15 cellular contexts compared by ENCODE assay signal in the genomic region with DNA sequence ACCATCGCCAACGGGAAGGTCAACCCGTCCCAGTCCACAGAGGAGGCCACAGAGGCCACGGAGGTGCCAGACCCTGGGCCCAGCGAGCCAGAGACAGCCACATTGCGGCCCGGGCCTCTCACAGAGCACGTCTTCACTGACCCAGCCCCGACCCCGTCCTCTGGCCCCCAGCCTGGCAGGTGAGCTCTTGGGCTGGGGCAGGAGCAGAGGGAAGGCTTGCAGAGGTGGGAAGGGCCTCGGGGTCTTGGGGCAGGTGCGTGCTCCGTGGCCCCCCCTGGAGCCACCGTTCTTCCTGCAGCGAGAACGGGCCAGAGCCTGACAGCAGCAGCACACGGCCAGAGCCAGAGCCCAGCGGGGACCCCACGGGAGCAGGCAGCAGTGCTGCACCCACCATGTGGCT. TPM values are rescaled to one million over a fixed set of nuclear protein-coding genes. Genes with fewer than 3 reads are reported as not detected.
A peak's percentile ranks its signal among the peaks of the same experiment; 100 is the strongest.
DNase-seq lines count a peak whose midpoint lies in the region; ATAC-seq, FAIRE-seq and TF ChIP-seq lines count a peak whose summit lies in the region.
"Had no signal": no experiment of that assay in that cellular context is flagged by ENCODE, and none has a peak within 500 bp of the region (broad histone marks: within the 10 kb centered on the region; RNA-seq: fewer than 3 reads in every experiment).

No MANE protein-coding gene starts in this region.

- no peak overlapping the region for H2BK120ac ChIP-seq in neuronal stem cell (ENCODE audit: low read depth, low read length)

- H3K9me3 ChIP-seq in CD4-positive, alpha-beta T cell (ENCODE audit: control insufficient read depth, low read length), result no peaks in the 10 kb centered on the region
- H3K9me3 ChIP-seq in GM12878 (replicated peaks; ENCODE audit: control insufficient read depth, insufficient read depth, low read length), result no peaks in the 10 kb centered on the region
- H3K9me3 ChIP-seq in neuronal stem cell (replicated peaks in 1 of 2; ENCODE audit: control insufficient read depth in 2 of 2, insufficient read depth in 1 of 2, low read depth in 1 of 2, low read length in 2 of 2), result no peaks in the 10 kb centered on the region
- no peaks in the 10 kb centered on the region for H3K9me3 ChIP-seq in upper lobe of right lung
- H3K9me3 ChIP-seq: A549, Caco-2, HAP-1 had no signal

- no peak overlapping the region for H3K27ac Mint-ChIP-seq in CD4-positive, alpha-beta T cell

- H2AFZ ChIP-seq in GM12878 (ENCODE audit: control insufficient read depth, low read depth, low read length) (no peak overlapping the region), neuronal stem cell (ENCODE audit: low read length) (no peak overlapping the region)

- no peak overlapping the region for H3K27ac ChIP-seq in CD4-positive, alpha-beta T cell (ENCODE audit: low read depth, low read length)
- no peak overlapping the region for H3K27ac ChIP-seq in GM12878 (ENCODE audit: control insufficient read depth, insufficient read depth)
- no peak overlapping the region for H3K27ac ChIP-seq in neuronal stem cell (replicated peaks; ENCODE audit: low read length)
- no peak overlapping the region for H3K27ac ChIP-seq in upper lobe of right lung
- H3K27ac ChIP-seq: A549 had no signal

- BruUV-seq in GM12878 (replicated peaks; lab: Mats Ljungman, UMichigan), result TSS peak; percentile 43

- no peak overlapping the region for H3K23ac ChIP-seq in neuronal stem cell (ENCODE audit: low read depth, low read length, poor library complexity)

- TF ChIP-seq POLR2A in GM12878 (IDR thresholded peaks at IDR 0.05; ENCODE audit: low read depth, low read length), result peak; percentile 6; the same call in 1 of the 2 replicates

- no peak for TF ChIP-seq EP300 in GM12878 (IDR thresholded peaks at IDR 0.05; ENCODE audit: borderline replicate concordance in 1 of 2, control insufficient read depth in 1 of 2, low read depth in 2 of 2, low read length in 2 of 2)

- H2BK12ac ChIP-seq in neuronal stem cell (ENCODE audit: low read length), result peak overlapping the region; percentile 41

- H2AK5ac ChIP-seq in neuronal stem cell (ENCODE audit: low read depth, low read length), result no peak overlapping the region

- H3K4me3 Mint-ChIP-seq in CD4-positive, alpha-beta T cell, result peak overlapping the region; percentile 4
- H3K4me3 Mint-ChIP-seq: CD14-positive monocyte; CD8-positive, alpha-beta memory T cell had no signal

- 98% methylated on average over 14 of the region's 19 CpGs for WGBS in GM12878 (ENCODE audit: insufficient coverage, insufficient replicate concordance, low lambda C conversion rate, missing lambda C conversion rate)
- WGBS in neuronal stem cell (ENCODE audit: extremely low coverage in 2 of 2, insufficient read length in 2 of 2, insufficient replicate concordance in 1 of 2), 2 donors, result no CpG with 5 or more reads among the region's 19 CpGs

- intact Hi-C loops in CD4-positive, alpha-beta T cell (cut with DNase I, micrococcal nuclease), result loop anchor here in 1 of 2 experiments (5.0 kb wide), 1 partner anchor 176 kb away; the partner anchor contains the start of gene MSRB1
- intact Hi-C loops in GM12878 (cut with micrococcal nuclease; ENCODE audit: unreplicated experiment), result no loop called here
- intact Hi-C loops in upper lobe of right lung (cut with DNase I), result no loop called here

- H2BK5ac ChIP-seq in neuronal stem cell (ENCODE audit: low read length), result no peak overlapping the region

- POLR2A ChIA-PET in CD4-positive, alpha-beta T cell (lab: Charles Lee), result no interaction called here
- POLR2A ChIA-PET in GM12878 (lab: Charles Lee), result interaction anchor here (0.5 kb wide), 1 partner anchor 169 kb away, joined by 3 read pairs; no protein-coding TSS in a partner anchor

- H3K18ac ChIP-seq in neuronal stem cell (ENCODE audit: low read length), result no peak overlapping the region

- H3K14ac ChIP-seq in neuronal stem cell (ENCODE audit: low read length), result no peak overlapping the region

- TF ChIP-seq RAD21 in GM12878 (IDR thresholded peaks at IDR 0.05; ENCODE audit: insufficient read depth, low read depth, low read length), result no peak

- DNase-seq in CD4-positive, alpha-beta T cell, result no peak
- DNase-seq in GM12878 (ENCODE audit: low read depth, low spot score) (no peak), neuronal stem cell (ENCODE audit: low spot score) (no peak), upper lobe of right lung (no peak), iPS-NIHi11 (ENCODE audit: low spot score) (no peak)
- DNase-seq: Caco-2; CD8-positive, alpha-beta memory T cell; DND-41; GDM1 had no signal

- H4K91ac ChIP-seq in neuronal stem cell (ENCODE audit: low read depth, low read length, poor library complexity), result no peak overlapping the region

- H3K27me3 Mint-ChIP-seq in CD4-positive, alpha-beta T cell, result no peaks in the 10 kb centered on the region
- H3K27me3 Mint-ChIP-seq: CD8-positive, alpha-beta memory T cell; IgD-negative memory B cell had no signal

- SMC1A ChIA-PET in GM12878 (lab: Charles Lee; ENCODE audit: uncharacterized antibody, unreplicated experiment), result no interaction called here

- no peak overlapping the region for H3K4me2 ChIP-seq in GM12878 (ENCODE audit: control insufficient read depth, insufficient read depth)
- H3K4me2 ChIP-seq in neuronal stem cell (ENCODE audit: insufficient read depth, low read length, poor library complexity, severe bottlenecking), result no peak overlapping the region
- H3K4me2 ChIP-seq: A549 had no signal

- ATAC-seq in CD4-positive, alpha-beta T cell (ENCODE audit: poor library complexity), result no peak
- no peak for ATAC-seq in GM12878
- no peak for ATAC-seq in upper lobe of right lung
- ATAC-seq: A549 had no signal

- H3K9me3 Mint-ChIP-seq in CD4-positive, alpha-beta T cell, result no peaks in the 10 kb centered on the region
- H3K9me3 Mint-ChIP-seq: CD8-positive, alpha-beta memory T cell; IgD-negative memory B cell had no signal

- H3K79me1 ChIP-seq in neuronal stem cell (ENCODE audit: low read depth, low read length), result peaks cover 5% of the 10 kb centered on the region

- no peak overlapping the region for H3K4ac ChIP-seq in neuronal stem cell (ENCODE audit: low read length)

- H2BK15ac ChIP-seq in neuronal stem cell (ENCODE audit: low read length), result no peak overlapping the region

- H4K20me1 ChIP-seq in GM12878 (ENCODE audit: control insufficient read depth, insufficient read depth), result no peaks in the 10 kb centered on the region

- peaks cover 0 to 27% of the 10 kb centered on the region in 2 experiments; a peak in 3 of 4 replicates for H3K36me3 ChIP-seq in GM12878 (ENCODE audit: control insufficient read depth in 2 of 2, insufficient read depth in 2 of 2, low read length in 1 of 2)
- peaks cover 43 to 87% of the 10 kb centered on the region in 2 donors for H3K36me3 ChIP-seq in neuronal stem cell (replicated peaks in 1 of 2; ENCODE audit: control insufficient read depth in 2 of 2, insufficient read depth in 2 of 2, low read length in 2 of 2)
- peaks cover 58% of the 10 kb centered on the region for H3K36me3 ChIP-seq in upper lobe of right lung

- peak overlapping the region; percentile 43 for H4K8ac ChIP-seq in neuronal stem cell (ENCODE audit: low read depth, low read length)

- in situ Hi-C loops in GM12878 (cut with MboI), result no loop called here

- CTCF ChIA-PET in CD4-positive, alpha-beta T cell (lab: Charles Lee), result no interaction called here
- CTCF ChIA-PET in GM12878 (lab: Yijun Ruan, JAX), result no interaction called here

- peaks cover 10% of the 10 kb centered on the region for H3K79me2 ChIP-seq in GM12878 (ENCODE audit: control insufficient read depth, insufficient read depth, low read length)

- peaks cover 5% of the 10 kb centered on the region for H3K4me1 Mint-ChIP-seq in CD4-positive, alpha-beta T cell (ENCODE audit: low read depth)

- TF ChIP-seq CTCF in CD4-positive, alpha-beta T cell (IDR thresholded peaks at IDR 0.05), result no peak
- TF ChIP-seq CTCF in GM12878 (IDR thresholded peaks at IDR 0.05 in 2 of 3, conservative IDR thresholded peaks at IDR 0.05 in 1 of 3; ENCODE audit: control insufficient read depth in 2 of 3, extremely low read depth in 1 of 3, insufficient read depth in 1 of 3, low read depth in 3 of 3, low read length in 3 of 3) (no peak), upper lobe of right lung (IDR thresholded peaks at IDR 0.05) (no peak)

- H3K36me3 Mint-ChIP-seq in CD4-positive, alpha-beta T cell (ENCODE audit: low read depth), result peaks cover 33% of the 10 kb centered on the region

- H3K9ac ChIP-seq in GM12878 (ENCODE audit: control insufficient read depth, insufficient read depth, low read length), result no peak overlapping the region
- H3K9ac ChIP-seq in neuronal stem cell (ENCODE audit: low read depth, low read length, poor library complexity), result peak overlapping the region; percentile 70

- H3K27me3 ChIP-seq in CD4-positive, alpha-beta T cell (ENCODE audit: control insufficient read depth, insufficient read depth, low read length), result no peaks in the 10 kb centered on the region
- H3K27me3 ChIP-seq in GM12878 (replicated peaks in 1 of 2; ENCODE audit: control insufficient read depth in 2 of 2, insufficient read depth in 2 of 2, low read length in 1 of 2) (no peaks in the 10 kb centered on the region), neuronal stem cell (ENCODE audit: control insufficient read depth in 3 of 3, insufficient read depth in 3 of 3, low read depth in 1 of 3, low read length in 3 of 3) (no peaks in the 10 kb centered on the region), upper lobe of right lung (no peaks in the 10 kb centered on the region)

- H3K4me1 ChIP-seq in GM12878 (ENCODE audit: control insufficient read depth, insufficient read depth, low read length) (peaks cover 4% of the 10 kb centered on the region), neuronal stem cell (ENCODE audit: control insufficient read depth in 2 of 2, insufficient read depth in 1 of 2, low read depth in 1 of 2, low read length in 2 of 2) (peaks cover 0 to 14% of the 10 kb centered on the region in 2 donors), upper lobe of right lung (peaks cover 10% of the 10 kb centered on the region)
- H3K4me1 ChIP-seq: Caco-2 had no signal

- no peak for FAIRE-seq in GM12878 (lab: Jason Lieb, UNC)
- FAIRE-seq: A549, GM19239, H1 had no signal

- H3K4me3 ChIP-seq in GM12878 (no peak overlapping the region), neuronal stem cell (ENCODE audit: low read length in 2 of 2) (no peak overlapping the region), upper lobe of right lung (no peak overlapping the region)
- H3K4me3 ChIP-seq: A549, HAP-1 had no signal

- RAD21 ChIA-PET in GM12878 (lab: Charles Lee; ENCODE audit: unreplicated experiment), result no interaction called here

RNA-seq across cellular contexts. Expression of gene NME3, which starts 5.1 kb away (rescaled TPM):
- total RNA-seq in CD4-positive, alpha-beta T cell, result 10 to 100 TPM; 46.2 to 54.2 TPM
- total RNA-seq in GM12878 (2013; cell fraction: nucleolus; rRNA removed), result 32.8 and 43.7 TPM in 2 replicates
- 49.8 and 55.5 TPM in 2 replicates for total RNA-seq in GM12878 (2014; rRNA removed)
- 4.3 and 5.2 TPM in 2 replicates for total RNA-seq in GM12878 (2014; rRNA removed; fragmentation: Illumina TruSeq; extraction: Trizol)
- 46.7 and 47.7 TPM in 2 replicates for total RNA-seq in GM12878 (2021)
- 10.7 TPM for polyA plus RNA-seq in GM12878 (2011; ENCODE audit: low read depth)
- 5.1 and 13.6 TPM in 2 replicates for polyA plus RNA-seq in GM12878 (2011; rRNA removed)
- 28.1 and 60.3 TPM in 2 replicates for polyA plus RNA-seq in GM12878 (2011; cell fraction: cytosol; rRNA removed)
- polyA plus RNA-seq in GM12878 (2011; cell fraction: nucleus; rRNA removed), result 143 and 144 TPM in 2 replicates
- 44.8 and 49.8 TPM in 2 replicates for polyA plus RNA-seq in GM12878 (2012)
- polyA plus RNA-seq in GM12878 (2014; fragmentation: Illumina TruSeq; extraction: Trizol), result 0.81 TPM in 1 of 2 replicates, not detected in the other
- polyA plus RNA-seq in GM12878 (2014; fragmentation: Nextera tagmentation; extraction: Ambion mirVana), result 1 to 10 TPM in 1 of 2 experiments, under 1 TPM in 1; 0.61 to 4.6 TPM
- polyA plus RNA-seq in GM12878 (2014; rRNA removed), result 51.7 and 63.4 TPM in 2 replicates
- 10 to 100 TPM; 39.5 to 41.1 TPM for polyA plus RNA-seq in GM12878 (2016; fragmentation: Nextera tagmentation; extraction: Ambion mirVana)
- 1.2 and 7.4 TPM in 2 replicates for polyA minus RNA-seq in GM12878 (2011; rRNA and poly(A)+ RNA removed)
- polyA minus RNA-seq in GM12878 (2011; cell fraction: cytosol; rRNA and poly(A)+ RNA removed), result 2.3 and 5.2 TPM in 2 replicates
- polyA minus RNA-seq in GM12878 (2011; cell fraction: nucleus; rRNA and poly(A)+ RNA removed), result 22.5 and 26.6 TPM in 2 replicates
- 38.5 TPM for polyA plus RNA-seq in neuronal stem cell (2013, experiment 1 of 2)
- polyA plus RNA-seq in neuronal stem cell (2013, experiment 2 of 2), result 35.4 TPM
- 67.2 TPM for total RNA-seq in upper lobe of right lung

RNA-seq across cellular contexts. Expression of gene EME2, which starts 6.4 kb away (rescaled TPM):
- 10 to 100 TPM; 28.6 to 30.8 TPM for total RNA-seq in CD4-positive, alpha-beta T cell
- 54.8 and 65.8 TPM in 2 replicates for total RNA-seq in GM12878 (2013; cell fraction: nucleolus; rRNA removed)
- total RNA-seq in GM12878 (2014; rRNA removed) (6.2 and 9.5 TPM in 2 replicates), GM12878 (2014; rRNA removed; fragmentation: Illumina TruSeq; extraction: Trizol) (1.4 and 2.1 TPM in 2 replicates), GM12878 (2021) (15.8 and 16.9 TPM in 2 replicates), upper lobe of right lung (19.2 TPM)
- 5.6 TPM for polyA plus RNA-seq in GM12878 (2011; ENCODE audit: low read depth)
- polyA plus RNA-seq in GM12878 (2011; rRNA removed) (2.8 and 4.7 TPM in 2 replicates), GM12878 (2014; fragmentation: Illumina TruSeq; extraction: Trizol) (0.79 and 2.1 TPM in 2 replicates), GM12878 (2014; fragmentation: Nextera tagmentation; extraction: Ambion mirVana) (under 1 TPM; 0.29 to 0.80 TPM), GM12878 (2014; rRNA removed) (13.3 and 16.2 TPM in 2 replicates), GM12878 (2016; fragmentation: Nextera tagmentation; extraction: Ambion mirVana) (1 to 10 TPM; 3.4 to 4.7 TPM)
- 3.5 and 7.9 TPM in 2 replicates for polyA plus RNA-seq in GM12878 (2011; cell fraction: cytosol; rRNA removed)
- 152 and 178 TPM in 2 replicates for polyA plus RNA-seq in GM12878 (2011; cell fraction: nucleus; rRNA removed)
- polyA plus RNA-seq in GM12878 (2012), result 10.3 and 11.2 TPM in 2 replicates
- polyA minus RNA-seq in GM12878 (2011; rRNA and poly(A)+ RNA removed), result 1.6 and 5.0 TPM in 2 replicates
- 1.7 and 2.6 TPM in 2 replicates for polyA minus RNA-seq in GM12878 (2011; cell fraction: cytosol; rRNA and poly(A)+ RNA removed)
- polyA minus RNA-seq in GM12878 (2011; cell fraction: nucleus; rRNA and poly(A)+ RNA removed), result 18.6 and 28.8 TPM in 2 replicates
- 3.6 TPM for polyA plus RNA-seq in neuronal stem cell (2013, experiment 1 of 2)
- 3.3 TPM for polyA plus RNA-seq in neuronal stem cell (2013, experiment 2 of 2)

RNA-seq across cellular contexts. Expression of gene MRPS34, which starts 6.7 kb away (rescaled TPM):
- total RNA-seq in CD4-positive, alpha-beta T cell, result 10 to 100 TPM; 25.5 to 26.9 TPM
- total RNA-seq in GM12878 (2013; cell fraction: nucleolus; rRNA removed), result 26.9 and 32.5 TPM in 2 replicates
- total RNA-seq in GM12878 (2014; rRNA removed), result 144 and 185 TPM in 2 replicates
- total RNA-seq in GM12878 (2014; rRNA removed; fragmentation: Illumina TruSeq; extraction: Trizol), result 92.3 and 109 TPM in 2 replicates
- 184 and 190 TPM in 2 replicates for total RNA-seq in GM12878 (2021)
- polyA plus RNA-seq in GM12878 (2011; ENCODE audit: low read depth), result 24.8 TPM
- 62.8 and 99.3 TPM in 2 replicates for polyA plus RNA-seq in GM12878 (2011; rRNA removed)
- 130 and 176 TPM in 2 replicates for polyA plus RNA-seq in GM12878 (2011; cell fraction: cytosol; rRNA removed)
- polyA plus RNA-seq in GM12878 (2011; cell fraction: nucleus; rRNA removed), result 107 and 127 TPM in 2 replicates
- 75.1 and 85.8 TPM in 2 replicates for polyA plus RNA-seq in GM12878 (2012)
- 18.2 and 56.0 TPM in 2 replicates for polyA plus RNA-seq in GM12878 (2014; fragmentation: Illumina TruSeq; extraction: Trizol)
- 10 to 100 TPM in 1 of 2 experiments, 1 to 10 TPM in 1; 3.6 to 17.9 TPM for polyA plus RNA-seq in GM12878 (2014; fragmentation: Nextera tagmentation; extraction: Ambion mirVana)
- 189 and 209 TPM in 2 replicates for polyA plus RNA-seq in GM12878 (2014; rRNA removed)
- polyA plus RNA-seq in GM12878 (2016; fragmentation: Nextera tagmentation; extraction: Ambion mirVana), result 100 to 1,000 TPM; 265 to 285 TPM
- 31.2 and 42.9 TPM in 2 replicates for polyA minus RNA-seq in GM12878 (2011; rRNA and poly(A)+ RNA removed)
- 29.7 and 32.3 TPM in 2 replicates for polyA minus RNA-seq in GM12878 (2011; cell fraction: cytosol; rRNA and poly(A)+ RNA removed)
- 22.8 and 37.4 TPM in 2 replicates for polyA minus RNA-seq in GM12878 (2011; cell fraction: nucleus; rRNA and poly(A)+ RNA removed)
- 108 TPM for polyA plus RNA-seq in neuronal stem cell (2013, experiment 1 of 2)
- polyA plus RNA-seq in neuronal stem cell (2013, experiment 2 of 2), result 110 TPM
- total RNA-seq in upper lobe of right lung, result 62.7 TPM

RNA-seq across cellular contexts. Expression of gene SPSB3, which starts 16.1 kb away (rescaled TPM):
- total RNA-seq in CD4-positive, alpha-beta T cell, result 10 to 100 TPM; 86.3 to 87.6 TPM
- 28.8 and 39.6 TPM in 2 replicates for total RNA-seq in GM12878 (2013; cell fraction: nucleolus; rRNA removed)
- total RNA-seq in GM12878 (2014; rRNA removed), result 22.2 and 26.2 TPM in 2 replicates
- 4.4 and 5.5 TPM in 2 replicates for total RNA-seq in GM12878 (2014; rRNA removed; fragmentation: Illumina TruSeq; extraction: Trizol)
- 18.3 and 18.5 TPM in 2 replicates for total RNA-seq in GM12878 (2021)
- polyA plus RNA-seq in GM12878 (2011; ENCODE audit: low read depth), result 6.5 TPM
- 4.7 and 9.7 TPM in 2 replicates for polyA plus RNA-seq in GM12878 (2011; rRNA removed)
- 18.5 and 28.3 TPM in 2 replicates for polyA plus RNA-seq in GM12878 (2011; cell fraction: cytosol; rRNA removed)
- 87.6 and 94.0 TPM in 2 replicates for polyA plus RNA-seq in GM12878 (2011; cell fraction: nucleus; rRNA removed)
- polyA plus RNA-seq in GM12878 (2012), result 19.6 and 21.3 TPM in 2 replicates
- polyA plus RNA-seq in GM12878 (2014; fragmentation: Illumina TruSeq; extraction: Trizol), result 0.97 and 2.8 TPM in 2 replicates
- polyA plus RNA-seq in GM12878 (2014; fragmentation: Nextera tagmentation; extraction: Ambion mirVana), result 1 to 10 TPM in 1 of 2 experiments, under 1 TPM in 1; 0.31 to 1.5 TPM
- 26.9 and 32.4 TPM in 2 replicates for polyA plus RNA-seq in GM12878 (2014; rRNA removed)
- polyA plus RNA-seq in GM12878 (2016; fragmentation: Nextera tagmentation; extraction: Ambion mirVana), result 10 to 100 TPM; 25.3 to 26.1 TPM
- 5.9 and 9.0 TPM in 2 replicates for polyA minus RNA-seq in GM12878 (2011; rRNA and poly(A)+ RNA removed)
- polyA minus RNA-seq in GM12878 (2011; cell fraction: cytosol; rRNA and poly(A)+ RNA removed), result 4.8 and 5.2 TPM in 2 replicates
- polyA minus RNA-seq in GM12878 (2011; cell fraction: nucleus; rRNA and poly(A)+ RNA removed), result 5.7 and 13.8 TPM in 2 replicates
- 25.2 TPM for polyA plus RNA-seq in neuronal stem cell (2013, experiment 1 of 2)
- 23.3 TPM for polyA plus RNA-seq in neuronal stem cell (2013, experiment 2 of 2)
- 43.0 TPM for total RNA-seq in upper lobe of right lung

RNA-seq across cellular contexts. Expression of gene NUBP2, which starts 16.5 kb away (rescaled TPM):
- total RNA-seq in CD4-positive, alpha-beta T cell, result 10 to 100 TPM; 36.4 to 38.1 TPM
- total RNA-seq in GM12878 (2013; cell fraction: nucleolus; rRNA removed), result 45.7 and 59.5 TPM in 2 replicates
- total RNA-seq in GM12878 (2014; rRNA removed), result 88.8 and 106 TPM in 2 replicates
- total RNA-seq in GM12878 (2014; rRNA removed; fragmentation: Illumina TruSeq; extraction: Trizol), result 11.0 and 13.5 TPM in 2 replicates
- total RNA-seq in GM12878 (2021), result 73.2 and 79.8 TPM in 2 replicates
- polyA plus RNA-seq in GM12878 (2011; ENCODE audit: low read depth), result 11.7 TPM
- 8.2 and 23.6 TPM in 2 replicates for polyA plus RNA-seq in GM12878 (2011; rRNA removed)
- 54.5 and 91.2 TPM in 2 replicates for polyA plus RNA-seq in GM12878 (2011; cell fraction: cytosol; rRNA removed)
- 102 and 133 TPM in 2 replicates for polyA plus RNA-seq in GM12878 (2011; cell fraction: nucleus; rRNA removed)
- 44.3 and 48.4 TPM in 2 replicates for polyA plus RNA-seq in GM12878 (2012)
- polyA plus RNA-seq in GM12878 (2014; fragmentation: Illumina TruSeq; extraction: Trizol), result 0.73 and 6.5 TPM in 2 replicates
- polyA plus RNA-seq in GM12878 (2014; fragmentation: Nextera tagmentation; extraction: Ambion mirVana), result 1 to 10 TPM; 1.9 to 5.9 TPM
- 80.5 and 94.5 TPM in 2 replicates for polyA plus RNA-seq in GM12878 (2014; rRNA removed)
- polyA plus RNA-seq in GM12878 (2016; fragmentation: Nextera tagmentation; extraction: Ambion mirVana), result 100 to 1,000 TPM; 115 to 129 TPM
- polyA minus RNA-seq in GM12878 (2011; rRNA and poly(A)+ RNA removed), result 8.8 and 27.4 TPM in 2 replicates
- polyA minus RNA-seq in GM12878 (2011; cell fraction: cytosol; rRNA and poly(A)+ RNA removed), result 18.5 and 20.3 TPM in 2 replicates
- 17.7 and 27.6 TPM in 2 replicates for polyA minus RNA-seq in GM12878 (2011; cell fraction: nucleus; rRNA and poly(A)+ RNA removed)
- 52.2 TPM for polyA plus RNA-seq in neuronal stem cell (2013, experiment 1 of 2)
- polyA plus RNA-seq in neuronal stem cell (2013, experiment 2 of 2), result 50.6 TPM
- total RNA-seq in upper lobe of right lung, result 38.9 TPM
